ENCODE assay signal across 13 cellular contexts in the genomic region with DNA sequence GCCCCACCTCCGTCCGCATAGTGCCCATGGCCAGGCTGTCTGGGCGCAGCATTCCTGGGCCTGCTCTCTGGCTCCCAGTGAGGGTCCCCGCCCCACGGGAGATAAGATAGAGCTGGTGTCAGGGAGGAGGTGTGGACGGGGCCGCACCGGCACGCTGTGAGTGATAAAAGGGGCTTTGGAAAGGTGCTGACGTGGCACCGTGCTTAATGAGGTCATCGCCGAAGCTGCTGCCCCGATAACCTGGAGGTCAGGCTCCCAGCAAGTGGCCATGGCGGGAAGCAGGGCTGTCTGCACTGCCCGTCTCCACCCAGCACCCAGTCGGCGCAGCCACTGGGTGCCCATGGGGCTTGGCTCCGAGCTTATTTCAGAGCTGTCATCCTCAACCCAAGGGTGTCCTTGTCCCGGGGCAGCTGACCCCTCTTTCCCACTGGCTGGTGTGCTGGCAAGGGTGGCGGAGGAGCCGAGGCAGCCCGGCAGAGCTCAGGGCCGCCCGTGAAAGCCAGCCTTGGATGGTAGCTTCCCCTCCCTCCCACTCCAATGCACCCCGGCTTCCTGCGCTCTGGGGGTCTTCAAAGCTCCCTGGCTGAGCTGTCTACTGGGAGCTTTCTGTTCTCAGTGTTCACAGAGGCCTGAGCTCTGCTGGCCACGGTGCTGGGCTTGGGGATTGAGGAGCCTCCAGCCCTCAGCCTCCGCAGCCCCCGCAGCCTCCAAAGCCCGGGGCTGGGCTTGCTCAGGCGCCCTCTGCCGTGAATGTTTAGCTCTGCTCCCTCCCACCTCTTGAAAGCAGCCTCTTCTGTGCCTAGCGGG.
DNase-seq lines count a peak whose midpoint lies in the region; ATAC-seq and TF ChIP-seq lines count a peak whose summit lies in the region.
"Had no signal": no experiment of that assay in that cellular context is flagged by ENCODE, and none has a peak within 500 bp of the region (broad histone marks: within the 10 kb centered on the region; RNA-seq: fewer than 3 reads in every experiment).

No MANE protein-coding gene starts in this region.

- no peak for ATAC-seq in mucosa of descending colon
- ATAC-seq in HG02798 (IDR thresholded peaks at IDR 0.05; ENCODE audit: poor library complexity, unreplicated experiment), result no peak
- ATAC-seq: Panc1 had no signal

- no peak for TF ChIP-seq POLR2A in tibial nerve (IDR thresholded peaks at IDR 0.05)

- H3K36me3 ChIP-seq in tibial nerve, result no peaks in the 10 kb centered on the region
- H3K36me3 ChIP-seq in mucosa of descending colon (ENCODE audit: low read depth), result no peaks in the 10 kb centered on the region

- DNase-seq in HuH-7.5 (ENCODE audit: low spot score), result peak; percentile 89
- DNase-seq in chondrocyte (ENCODE audit: low spot score), result no peak
- no peak for DNase-seq in tibial nerve (ENCODE audit: low spot score in 2 of 2)
- no peak for DNase-seq in epidermal melanocyte (ENCODE audit: insufficient read length, low spot score)
- DNase-seq in mucosa of descending colon, result no peak
- no peak for DNase-seq in NCI-H1436 (lab: John Stamatoyannopoulos, UW)
- DNase-seq: activated T-cell treated with anti-CD3 and anti-CD28 coated beads for 4 hours, DMS153, kidney glomerular epithelial cell, NCI-H1694 had no signal

- H3K27ac ChIP-seq in layer of hippocampus (ENCODE audit: low read depth, low read length) (peak overlapping the region; percentile 88), tibial nerve (peak overlapping the region; percentile 79 to 98 (median 89))

- no peak overlapping the region for H3K4me3 ChIP-seq in tibial nerve
- H3K4me3 ChIP-seq in mucosa of descending colon, result no peak overlapping the region

- no peak overlapping the region for H3K4me3 Mint-ChIP-seq in chondrocyte (ENCODE audit: unreplicated experiment)

- peaks cover under 1% of the 10 kb centered on the region for H3K36me3 Mint-ChIP-seq in chondrocyte (ENCODE audit: low read depth)

- intact Hi-C loops in mucosa of descending colon (cut with DNase I, micrococcal nuclease), result no loop called here

- no peaks in the 10 kb centered on the region for H3K27me3 Mint-ChIP-seq in chondrocyte (ENCODE audit: low read depth)

- H3K27me3 ChIP-seq in layer of hippocampus (ENCODE audit: control insufficient read depth, insufficient read depth, low read length) (peaks cover 3% of the 10 kb centered on the region), tibial nerve (peaks cover 0 to 11% of the 10 kb centered on the region in 2 donors)

- peak; percentile 69 for TF ChIP-seq CTCF in chondrocyte (IDR thresholded peaks at IDR 0.05)
- TF ChIP-seq CTCF in tibial nerve (IDR thresholded peaks at IDR 0.05), result peak in 4 of 5 experiments; percentile 30 to 43 (median 36)
- no peak for TF ChIP-seq CTCF in mucosa of descending colon (IDR thresholded peaks at IDR 0.05)

- peaks cover 7% of the 10 kb centered on the region for H3K9me3 Mint-ChIP-seq in chondrocyte (ENCODE audit: low read depth)

- H3K27ac Mint-ChIP-seq in chondrocyte (ENCODE audit: unreplicated experiment), result peak overlapping the region; percentile 85

- H3K4me1 ChIP-seq in tibial nerve (peaks cover 0 to 95% (median 61%) of the 10 kb centered on the region in 4 donors), mucosa of descending colon (ENCODE audit: low read depth) (peaks cover 15% of the 10 kb centered on the region)

- H3K9me3 ChIP-seq in tibial nerve (peaks cover 0 to 10% (median under 1%) of the 10 kb centered on the region in 4 donors), mucosa of descending colon (peaks cover 4% of the 10 kb centered on the region)

- TF ChIP-seq EP300 in tibial nerve (IDR thresholded peaks at IDR 0.05), result peak in 1 of 2 donors; percentile 5

- peaks cover 43% of the 10 kb centered on the region for H3K4me1 Mint-ChIP-seq in chondrocyte (ENCODE audit: low read depth)

- 44 to 45% methylated on average over 24 to 34 of the region's 34 CpGs for WGBS in tibial nerve, 2 donors
